1 cellular context compared by ENCODE assay signal in genomic region chr4:13998850-13999249, GRCh38.
TF ChIP-seq lines count a peak whose summit lies in the region.

No MANE protein-coding gene starts in this region.

TF ChIP-seq in HepG2, 621 proteins besides CTCF, POLR2A, EP300 and RAD21 (continued from another document and continues in another):
- TF ChIP-seq ZNF691 (CRISPR knock-in tag; IDR thresholded peaks at IDR 0.05; ENCODE audit: borderline replicate concordance, low read depth) (no peak), TCF7 (IDR thresholded peaks at IDR 0.05; ENCODE audit: low read depth) (peak; percentile 45), ZNF460 (CRISPR knock-in tag; IDR thresholded peaks at IDR 0.05; ENCODE audit: borderline replicate concordance) (no peak), SIX1 (CRISPR knock-in tag; IDR thresholded peaks at IDR 0.05; ENCODE audit: borderline replicate concordance) (no peak), IKZF1 (IDR thresholded peaks at IDR 0.05) (no peak), REXO4 (CRISPR knock-in tag; IDR thresholded peaks at IDR 0.05; ENCODE audit: borderline replicate concordance) (no peak), CBX2 (IDR thresholded peaks at IDR 0.05; ENCODE audit: low read depth, low read length) (no peak), CBX2 (CRISPR knock-in tag; IDR thresholded peaks at IDR 0.05; ENCODE audit: low read depth) (no peak), NCOA2 (CRISPR knock-in tag; IDR thresholded peaks at IDR 0.05) (peak; percentile 66; the same call in 1 of the 2 replicates), NFAT5 (CRISPR knock-in tag; IDR thresholded peaks at IDR 0.05) (no peak), MTA1 (CRISPR knock-in tag; IDR thresholded peaks at IDR 0.05; ENCODE audit: borderline replicate concordance) (no peak), ZNF841 (CRISPR knock-in tag; IDR thresholded peaks at IDR 0.05; ENCODE audit: borderline replicate concordance) (no peak), BCL6 (CRISPR knock-in tag; IDR thresholded peaks at IDR 0.05) (peak; percentile 75), PHF20 (CRISPR knock-in tag; IDR thresholded peaks at IDR 0.05) (no peak), ZSCAN9 (CRISPR knock-in tag; IDR thresholded peaks at IDR 0.05; ENCODE audit: borderline replicate concordance) (no peak), SOX13 (IDR thresholded peaks at IDR 0.05) (no peak), SOX13 (CRISPR knock-in tag; conservative IDR thresholded peaks at IDR 0.05 in 1 of 2, IDR thresholded peaks at IDR 0.05 in 1 of 2) (peak in 1 of 2 experiments; percentile 70; a peak in 2 of 4 replicates), BRD4 (CRISPR knock-in tag; IDR thresholded peaks at IDR 0.05) (no peak), ZFP36L1 (CRISPR knock-in tag; IDR thresholded peaks at IDR 0.05) (no peak), RFX3 (CRISPR knock-in tag; IDR thresholded peaks at IDR 0.05) (no peak), ZNF780A (CRISPR knock-in tag; IDR thresholded peaks at IDR 0.05) (no peak), BHLHE40 (IDR thresholded peaks at IDR 0.05; ENCODE audit: low read length) (peak; percentile 73), FOXA1 (IDR thresholded peaks at IDR 0.05) (no peak), FOXA1 (CRISPR knock-in tag; IDR thresholded peaks at IDR 0.05) (peak; percentile 63), ZNF619 (CRISPR knock-in tag; IDR thresholded peaks at IDR 0.05) (no peak), ZNF260 (CRISPR knock-in tag; IDR thresholded peaks at IDR 0.05; ENCODE audit: borderline replicate concordance, low read depth) (no peak), ZHX2 (IDR thresholded peaks at IDR 0.05; ENCODE audit: low read depth) (no peak), ZHX2 (CRISPR knock-in tag; IDR thresholded peaks at IDR 0.05; ENCODE audit: borderline replicate concordance) (no peak), SYNCRIP (IDR thresholded peaks at IDR 0.05; ENCODE audit: insufficient read depth, low read depth, low read length) (no peak), ZNF101 (CRISPR knock-in tag; IDR thresholded peaks at IDR 0.05; ENCODE audit: borderline replicate concordance, low read depth) (no peak), HMG20B (CRISPR knock-in tag; conservative IDR thresholded peaks at IDR 0.05) (no peak), ZNF512B (CRISPR knock-in tag; IDR thresholded peaks at IDR 0.05; ENCODE audit: borderline replicate concordance) (no peak), NCOR1 (IDR thresholded peaks at IDR 0.05; ENCODE audit: borderline replicate concordance, low read length) (no peak), FOXA3 (CRISPR knock-in tag; IDR thresholded peaks at IDR 0.05) (peak; percentile 57), ZNF547 (CRISPR knock-in tag; IDR thresholded peaks at IDR 0.05) (no peak), ZNF24 (IDR thresholded peaks at IDR 0.05) (no peak), ONECUT2 (CRISPR knock-in tag; IDR thresholded peaks at IDR 0.05) (no peak), ZMYM2 (CRISPR knock-in tag; IDR thresholded peaks at IDR 0.05) (no peak), SIN3A (IDR thresholded peaks at IDR 0.05; ENCODE audit: borderline replicate concordance, low read depth, low read length) (no peak), SNAI1 (CRISPR knock-in tag; IDR thresholded peaks at IDR 0.05; ENCODE audit: borderline replicate concordance) (no peak), MIER2 (CRISPR knock-in tag; IDR thresholded peaks at IDR 0.05) (no peak), NR3C1 (CRISPR knock-in tag; IDR thresholded peaks at IDR 0.05) (no peak), ZBTB49 (CRISPR knock-in tag; IDR thresholded peaks at IDR 0.05; ENCODE audit: borderline replicate concordance) (no peak), ZNF567 (CRISPR knock-in tag; IDR thresholded peaks at IDR 0.05; ENCODE audit: borderline replicate concordance) (no peak), DMAP1 (CRISPR knock-in tag; IDR thresholded peaks at IDR 0.05) (no peak), TFDP1 (CRISPR knock-in tag; IDR thresholded peaks at IDR 0.05; ENCODE audit: borderline replicate concordance) (no peak), BRF2 (CRISPR knock-in tag; IDR thresholded peaks at IDR 0.05) (no peak), ZNF451 (CRISPR knock-in tag; IDR thresholded peaks at IDR 0.05) (no peak), ZNF777 (CRISPR knock-in tag; IDR thresholded peaks at IDR 0.05) (no peak)
